In the genomic region with DNA sequence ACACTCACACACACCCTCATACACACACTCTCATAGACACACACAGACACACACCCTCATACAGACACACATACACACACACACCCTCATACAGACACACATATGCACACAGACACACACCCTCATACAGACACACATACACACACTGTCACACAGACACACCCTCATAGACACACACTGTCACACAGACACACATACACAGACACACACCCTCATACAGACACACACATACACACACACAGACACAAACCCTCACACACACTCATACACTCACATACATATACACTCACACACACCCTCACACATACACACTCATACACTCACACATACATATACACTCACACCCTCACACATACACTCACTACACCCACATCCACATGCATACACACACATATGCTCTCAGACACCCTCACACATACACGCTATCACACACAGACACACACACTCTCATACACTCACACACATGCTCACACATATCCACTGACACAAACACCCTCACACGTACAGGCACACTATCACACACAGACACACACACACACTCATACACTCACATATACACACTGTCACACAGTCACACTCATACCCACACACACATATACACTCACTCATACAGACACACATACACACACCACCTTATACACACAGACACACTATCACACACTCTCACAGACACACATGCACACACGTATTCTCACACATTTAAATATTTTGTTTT, we compare ENCODE assay signal across 2 cellular contexts.
TF ChIP-seq lines count a peak whose summit lies in the region.

No MANE protein-coding gene starts in this region.

TF ChIP-seq in HEK293, 187 proteins besides CTCF, POLR2A, EP300 and RAD21 (continues in another document):
- TF ChIP-seq ZNF433 (tag by site-specific recombination; IDR thresholded peaks at IDR 0.05; ENCODE audit: low read depth), result no peak
- TF ChIP-seq, protein P1, sequence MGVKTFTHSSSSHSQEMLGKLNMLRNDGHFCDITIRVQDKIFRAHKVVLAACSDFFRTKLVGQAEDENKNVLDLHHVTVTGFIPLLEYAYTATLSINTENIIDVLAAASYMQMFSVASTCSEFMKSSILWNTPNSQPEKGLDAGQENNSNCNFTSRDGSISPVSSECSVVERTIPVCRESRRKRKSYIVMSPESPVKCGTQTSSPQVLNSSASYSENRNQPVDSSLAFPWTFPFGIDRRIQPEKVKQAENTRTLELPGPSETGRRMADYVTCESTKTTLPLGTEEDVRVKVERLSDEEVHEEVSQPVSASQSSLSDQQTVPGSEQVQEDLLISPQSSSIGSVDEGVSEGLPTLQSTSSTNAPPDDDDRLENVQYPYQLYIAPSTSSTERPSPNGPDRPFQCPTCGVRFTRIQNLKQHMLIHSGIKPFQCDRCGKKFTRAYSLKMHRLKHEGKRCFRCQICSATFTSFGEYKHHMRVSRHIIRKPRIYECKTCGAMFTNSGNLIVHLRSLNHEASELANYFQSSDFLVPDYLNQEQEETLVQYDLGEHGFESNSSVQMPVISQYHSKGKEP (tag by site-specific recombination; IDR thresholded peaks at IDR 0.05), result no peak
- TF ChIP-seq, protein P2, sequence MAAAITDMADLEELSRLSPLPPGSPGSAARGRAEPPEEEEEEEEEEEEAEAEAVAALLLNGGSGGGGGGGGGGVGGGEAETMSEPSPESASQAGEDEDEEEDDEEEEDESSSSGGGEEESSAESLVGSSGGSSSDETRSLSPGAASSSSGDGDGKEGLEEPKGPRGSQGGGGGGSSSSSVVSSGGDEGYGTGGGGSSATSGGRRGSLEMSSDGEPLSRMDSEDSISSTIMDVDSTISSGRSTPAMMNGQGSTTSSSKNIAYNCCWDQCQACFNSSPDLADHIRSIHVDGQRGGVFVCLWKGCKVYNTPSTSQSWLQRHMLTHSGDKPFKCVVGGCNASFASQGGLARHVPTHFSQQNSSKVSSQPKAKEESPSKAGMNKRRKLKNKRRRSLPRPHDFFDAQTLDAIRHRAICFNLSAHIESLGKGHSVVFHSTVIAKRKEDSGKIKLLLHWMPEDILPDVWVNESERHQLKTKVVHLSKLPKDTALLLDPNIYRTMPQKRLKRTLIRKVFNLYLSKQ (tag by site-specific recombination; IDR thresholded peaks at IDR 0.05; ENCODE audit: borderline replicate concordance), result no peak
- no peak for TF ChIP-seq ZNF521 (tag by site-specific recombination; IDR thresholded peaks at IDR 0.05)
- TF ChIP-seq, protein P3, sequence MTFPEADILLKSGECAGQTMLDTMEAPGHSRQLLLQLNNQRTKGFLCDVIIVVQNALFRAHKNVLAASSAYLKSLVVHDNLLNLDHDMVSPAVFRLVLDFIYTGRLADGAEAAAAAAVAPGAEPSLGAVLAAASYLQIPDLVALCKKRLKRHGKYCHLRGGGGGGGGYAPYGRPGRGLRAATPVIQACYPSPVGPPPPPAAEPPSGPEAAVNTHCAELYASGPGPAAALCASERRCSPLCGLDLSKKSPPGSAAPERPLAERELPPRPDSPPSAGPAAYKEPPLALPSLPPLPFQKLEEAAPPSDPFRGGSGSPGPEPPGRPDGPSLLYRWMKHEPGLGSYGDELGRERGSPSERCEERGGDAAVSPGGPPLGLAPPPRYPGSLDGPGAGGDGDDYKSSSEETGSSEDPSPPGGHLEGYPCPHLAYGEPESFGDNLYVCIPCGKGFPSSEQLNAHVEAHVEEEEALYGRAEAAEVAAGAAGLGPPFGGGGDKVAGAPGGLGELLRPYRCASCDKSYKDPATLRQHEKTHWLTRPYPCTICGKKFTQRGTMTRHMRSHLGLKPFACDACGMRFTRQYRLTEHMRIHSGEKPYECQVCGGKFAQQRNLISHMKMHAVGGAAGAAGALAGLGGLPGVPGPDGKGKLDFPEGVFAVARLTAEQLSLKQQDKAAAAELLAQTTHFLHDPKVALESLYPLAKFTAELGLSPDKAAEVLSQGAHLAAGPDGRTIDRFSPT (tag by site-specific recombination; IDR thresholded peaks at IDR 0.05), result no peak
- no peak for TF ChIP-seq KLF1 (tag by site-specific recombination; IDR thresholded peaks at IDR 0.05)
- TF ChIP-seq, protein P4, sequence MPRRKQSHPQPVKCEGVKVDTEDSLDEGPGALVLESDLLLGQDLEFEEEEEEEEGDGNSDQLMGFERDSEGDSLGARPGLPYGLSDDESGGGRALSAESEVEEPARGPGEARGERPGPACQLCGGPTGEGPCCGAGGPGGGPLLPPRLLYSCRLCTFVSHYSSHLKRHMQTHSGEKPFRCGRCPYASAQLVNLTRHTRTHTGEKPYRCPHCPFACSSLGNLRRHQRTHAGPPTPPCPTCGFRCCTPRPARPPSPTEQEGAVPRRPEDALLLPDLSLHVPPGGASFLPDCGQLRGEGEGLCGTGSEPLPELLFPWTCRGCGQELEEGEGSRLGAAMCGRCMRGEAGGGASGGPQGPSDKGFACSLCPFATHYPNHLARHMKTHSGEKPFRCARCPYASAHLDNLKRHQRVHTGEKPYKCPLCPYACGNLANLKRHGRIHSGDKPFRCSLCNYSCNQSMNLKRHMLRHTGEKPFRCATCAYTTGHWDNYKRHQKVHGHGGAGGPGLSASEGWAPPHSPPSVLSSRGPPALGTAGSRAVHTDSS (tag by site-specific recombination; IDR thresholded peaks at IDR 0.05), result no peak
- TF ChIP-seq ZNF266 (tag by site-specific recombination; IDR thresholded peaks at IDR 0.05; ENCODE audit: low read depth), result no peak; the same call in 1 of the 2 replicates
- TF ChIP-seq SCRT1 (tag by site-specific recombination; IDR thresholded peaks at IDR 0.05; ENCODE audit: borderline replicate concordance), result no peak
- TF ChIP-seq MYNN (tag by site-specific recombination; IDR thresholded peaks at IDR 0.05; ENCODE audit: borderline replicate concordance), result no peak
- TF ChIP-seq ZNF548 (tag by site-specific recombination; IDR thresholded peaks at IDR 0.05), result no peak
- TF ChIP-seq ZNF335 (tag by site-specific recombination; conservative IDR thresholded peaks at IDR 0.05), result no peak
- no peak for TF ChIP-seq ZNF366 (tag by site-specific recombination; conservative IDR thresholded peaks at IDR 0.05)
- no peak for TF ChIP-seq ZNF184 (tag by site-specific recombination; IDR thresholded peaks at IDR 0.05)
- no peak for TF ChIP-seq ZNF785 (tag by site-specific recombination; IDR thresholded peaks at IDR 0.05)
- no peak for TF ChIP-seq GFI1B (tag by site-specific recombination; IDR thresholded peaks at IDR 0.05)
- no peak for TF ChIP-seq ZIC2 (tag by site-specific recombination; IDR thresholded peaks at IDR 0.05)
- TF ChIP-seq ZNF843 (tag by site-specific recombination; IDR thresholded peaks at IDR 0.05), result no peak
- TF ChIP-seq GLI4 (tag by site-specific recombination; IDR thresholded peaks at IDR 0.05), result no peak
- TF ChIP-seq ZNF302 (tag by site-specific recombination; IDR thresholded peaks at IDR 0.05; ENCODE audit: low read depth), result no peak
- TF ChIP-seq GLIS2 (tag by site-specific recombination; IDR thresholded peaks at IDR 0.05), result no peak
- TF ChIP-seq REPIN1 (tag by site-specific recombination; IDR thresholded peaks at IDR 0.05; ENCODE audit: low read depth), result no peak
- TF ChIP-seq ZNF768 (tag by site-specific recombination; IDR thresholded peaks at IDR 0.05), result no peak
- TF ChIP-seq ZNF350 (tag by site-specific recombination; IDR thresholded peaks at IDR 0.05), result no peak

TF ChIP-seq in GM12878, 131 proteins besides CTCF, POLR2A, EP300 and RAD21:
- TF ChIP-seq, protein P5, sequence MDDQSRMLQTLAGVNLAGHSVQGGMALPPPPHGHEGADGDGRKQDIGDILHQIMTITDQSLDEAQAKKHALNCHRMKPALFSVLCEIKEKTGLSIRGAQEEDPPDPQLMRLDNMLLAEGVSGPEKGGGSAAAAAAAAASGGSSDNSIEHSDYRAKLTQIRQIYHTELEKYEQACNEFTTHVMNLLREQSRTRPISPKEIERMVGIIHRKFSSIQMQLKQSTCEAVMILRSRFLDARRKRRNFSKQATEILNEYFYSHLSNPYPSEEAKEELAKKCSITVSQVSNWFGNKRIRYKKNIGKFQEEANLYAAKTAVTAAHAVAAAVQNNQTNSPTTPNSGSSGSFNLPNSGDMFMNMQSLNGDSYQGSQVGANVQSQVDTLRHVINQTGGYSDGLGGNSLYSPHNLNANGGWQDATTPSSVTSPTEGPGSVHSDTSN (IDR thresholded peaks at IDR 0.05; ENCODE audit: insufficient replicate concordance, low read depth, low read length), result no peak
- TF ChIP-seq MXI1 (IDR thresholded peaks at IDR 0.05; ENCODE audit: low read depth, low read length), result no peak
- TF ChIP-seq, protein P6, sequence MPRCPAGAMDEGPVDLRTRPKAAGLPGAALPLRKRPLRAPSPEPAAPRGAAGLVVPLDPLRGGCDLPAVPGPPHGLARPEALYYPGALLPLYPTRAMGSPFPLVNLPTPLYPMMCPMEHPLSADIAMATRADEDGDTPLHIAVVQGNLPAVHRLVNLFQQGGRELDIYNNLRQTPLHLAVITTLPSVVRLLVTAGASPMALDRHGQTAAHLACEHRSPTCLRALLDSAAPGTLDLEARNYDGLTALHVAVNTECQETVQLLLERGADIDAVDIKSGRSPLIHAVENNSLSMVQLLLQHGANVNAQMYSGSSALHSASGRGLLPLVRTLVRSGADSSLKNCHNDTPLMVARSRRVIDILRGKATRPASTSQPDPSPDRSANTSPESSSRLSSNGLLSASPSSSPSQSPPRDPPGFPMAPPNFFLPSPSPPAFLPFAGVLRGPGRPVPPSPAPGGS (IDR thresholded peaks at IDR 0.05; ENCODE audit: borderline replicate concordance, insufficient read depth, low read depth, low read length, poor library complexity, severe bottlenecking), result peak; percentile 36
- peak; percentile 16 for TF ChIP-seq NR2C2 (IDR thresholded peaks at IDR 0.05; ENCODE audit: borderline replicate concordance, control insufficient read depth, insufficient read length, low read depth)
- TF ChIP-seq CHD2 (IDR thresholded peaks at IDR 0.05; ENCODE audit: borderline replicate concordance, low read depth, low read length), result no peak
